Comparison of ENCODE assay signal across 16 cellular contexts in the genomic region with DNA sequence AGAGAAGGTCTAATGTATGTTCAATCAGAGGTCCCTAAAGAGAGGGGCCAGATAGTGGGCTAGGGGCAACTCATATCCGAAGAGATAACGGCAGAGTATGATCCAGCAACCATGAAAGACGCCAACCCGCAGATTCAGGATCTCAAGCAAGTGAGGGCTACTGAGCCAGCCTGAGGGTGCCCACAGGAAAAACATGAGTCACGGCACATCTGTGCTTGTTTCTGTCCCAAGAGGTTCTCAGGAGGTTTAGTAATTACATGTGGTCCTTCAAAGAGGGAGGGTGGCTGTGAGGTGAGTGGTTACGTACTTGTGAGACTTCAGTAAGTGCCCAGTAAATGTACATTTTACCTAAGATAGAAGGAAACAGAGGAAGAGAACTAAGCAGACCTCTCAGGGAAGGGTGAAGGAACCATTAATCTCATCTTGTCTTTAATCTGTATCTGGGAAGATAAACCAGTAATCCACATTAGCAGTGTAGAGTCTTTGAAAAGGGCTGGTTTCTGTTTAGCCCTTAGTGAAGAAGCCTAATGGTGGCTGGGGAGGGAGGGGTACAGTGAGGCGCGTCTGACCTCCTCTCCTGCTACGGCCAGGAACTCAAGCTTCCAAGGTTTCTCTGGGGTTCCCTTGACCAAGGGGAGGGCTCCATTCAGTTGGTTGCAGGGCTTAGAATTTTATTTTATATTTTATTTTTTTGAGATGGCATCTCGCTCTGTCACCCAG. TPM values are rescaled to one million over a fixed set of nuclear protein-coding genes. Genes with fewer than 3 reads are reported as not detected.
DNase-seq lines count a peak whose midpoint lies in the region; ATAC-seq, FAIRE-seq and TF ChIP-seq lines count a peak whose summit lies in the region.
"Had no signal": no experiment of that assay in that cellular context is flagged by ENCODE, and none has a peak within 500 bp of the region (broad histone marks: within the 10 kb centered on the region; RNA-seq: fewer than 3 reads in every experiment).

No MANE protein-coding gene starts in this region.

- H3K27ac ChIP-seq in astrocyte (ENCODE audit: low read depth, low read length) (no peak overlapping the region), sigmoid colon (no peak overlapping the region)
- H3K27ac ChIP-seq: tibial artery had no signal

- 88 to 96% methylated on average over 10 of the region's 10 CpGs for WGBS in sigmoid colon, 2 donors

- H4K20me1 ChIP-seq in astrocyte (ENCODE audit: insufficient read depth, low read length) = no peaks in the 10 kb centered on the region

- peaks cover 3% of the 10 kb centered on the region for H3K79me2 ChIP-seq in astrocyte (ENCODE audit: insufficient read depth, low read length)

- no peaks in the 10 kb centered on the region for H3K9me3 ChIP-seq in astrocyte (ENCODE audit: insufficient read depth, low read depth, low read length)
- no peaks in the 10 kb centered on the region for H3K9me3 ChIP-seq in sigmoid colon
- H3K9me3 ChIP-seq: tibial artery had no signal

- H3K36me3 Mint-ChIP-seq in astrocyte (ENCODE audit: low read depth, unreplicated experiment) = peaks cover 11% of the 10 kb centered on the region
- peaks cover 4% of the 10 kb centered on the region; the same call in 1 of the 2 replicates for H3K36me3 Mint-ChIP-seq in HFFc6 (ENCODE audit: low read depth)

- DNase-seq in NCI-H2171 treated with DMSO at 0.1 percent for 48 hours (lab: John Stamatoyannopoulos, UW) = peak; percentile 4
- no peak for DNase-seq in NCI-H2171 (lab: John Stamatoyannopoulos, UW)
- peak; percentile 31 for DNase-seq in astrocyte (ENCODE audit: low read depth)
- peak; percentile 5 for DNase-seq in sigmoid colon
- DNase-seq in HFFc6 = no peak
- DNase-seq in NK-92 (lab: John Stamatoyannopoulos, UW; ENCODE audit: unreplicated experiment) = no peak
- DNase-seq in NCI-H510A treated with DMSO at 0.1 percent for 48 hours (lab: John Stamatoyannopoulos, UW) = no peak
- DNase-seq: foreskin melanocyte had no signal

- no peak for TF ChIP-seq POLR2A in sigmoid colon (IDR thresholded peaks at IDR 0.05)

- no peaks in the 10 kb centered on the region for H3K36me3 ChIP-seq in astrocyte (ENCODE audit: insufficient read depth, low read length)
- H3K36me3 ChIP-seq in sigmoid colon = peaks cover 0 to 31% (median 2%) of the 10 kb centered on the region in 4 donors

- H3K27ac Mint-ChIP-seq in astrocyte (ENCODE audit: unreplicated experiment) = no peak overlapping the region
- H3K27ac Mint-ChIP-seq in HFFc6 = no peak overlapping the region
- H3K27ac Mint-ChIP-seq: activated T-helper 2 cell treated with anti-CD3 and anti-CD28 coated beads, Interferon-gamma antibody, Interleukin-2, Interleukin-4, amounts not matched to agents 10 μg/mL and 5 μg/mL and 100 μg/mL, durations not matched to agents 14 hours and 24 hours and 36 hours had no signal

- H3K4me3 ChIP-seq in astrocyte (ENCODE audit: insufficient read depth, low read depth, low read length) = no peak overlapping the region
- no peak overlapping the region for H3K4me3 ChIP-seq in sigmoid colon
- H3K4me3 ChIP-seq: tibial artery had no signal

- no peak overlapping the region for H3K9ac ChIP-seq in astrocyte (ENCODE audit: low read length)

- no peaks in the 10 kb centered on the region for H3K4me1 ChIP-seq in astrocyte (ENCODE audit: insufficient read depth, low read length)
- H3K4me1 ChIP-seq in sigmoid colon = no peaks in the 10 kb centered on the region
- H3K4me1 ChIP-seq: tibial artery had no signal

- peak; percentile 55 for ATAC-seq in HG03442 (IDR thresholded peaks at IDR 0.05; ENCODE audit: unreplicated experiment)

- H3K4me3 Mint-ChIP-seq in astrocyte (ENCODE audit: unreplicated experiment) (no peak overlapping the region), HFFc6 (no peak overlapping the region)

- H3K27me3 ChIP-seq in astrocyte (ENCODE audit: insufficient read depth, low read length) (no peaks in the 10 kb centered on the region), sigmoid colon (no peaks in the 10 kb centered on the region)
- H3K27me3 ChIP-seq: tibial artery had no signal

- H3K9me3 Mint-ChIP-seq in astrocyte (ENCODE audit: unreplicated experiment) (no peaks in the 10 kb centered on the region), HFFc6 (no peaks in the 10 kb centered on the region)
- H3K9me3 Mint-ChIP-seq: activated T-helper 2 cell treated with anti-CD3 and anti-CD28 coated beads, Interferon-gamma antibody, Interleukin-2, Interleukin-4, amounts not matched to agents 10 μg/mL and 5 μg/mL and 100 μg/mL, durations not matched to agents 14 hours and 24 hours and 36 hours had no signal

- no peaks in the 10 kb centered on the region for H3K27me3 Mint-ChIP-seq in astrocyte (ENCODE audit: low read depth, unreplicated experiment)
- H3K27me3 Mint-ChIP-seq in HFFc6 (ENCODE audit: insufficient read depth) = peaks cover 3% of the 10 kb centered on the region; the same call in 1 of the 2 replicates

- intact Hi-C loops in sigmoid colon (cut with DNase I) = no loop called here

- H3K4me2 ChIP-seq in astrocyte (ENCODE audit: low read length) = no peak overlapping the region

- no peak for TF ChIP-seq EP300 in sigmoid colon (IDR thresholded peaks at IDR 0.05)

- no peak for FAIRE-seq in astrocyte (lab: Jason Lieb, UNC)
- FAIRE-seq: A204.1 had no signal

- H2AFZ ChIP-seq in astrocyte (ENCODE audit: low read depth, low read length) = no peak overlapping the region

- TF ChIP-seq CTCF in astrocyte (IDR thresholded peaks at IDR 0.05; ENCODE audit: insufficient read depth, low read depth, low read length) (no peak), sigmoid colon (IDR thresholded peaks at IDR 0.05) (no peak), HFFc6 (IDR thresholded peaks at IDR 0.05) (no peak)

- H3K4me1 Mint-ChIP-seq in astrocyte (ENCODE audit: low read depth, unreplicated experiment) (peaks cover 4% of the 10 kb centered on the region), HFFc6 (ENCODE audit: low read depth) (peaks cover 9% of the 10 kb centered on the region)

RNA-seq across cellular contexts. Expression of gene SIRT3, which starts 10.2 kb away (rescaled TPM):
- total RNA-seq in astrocyte (10.9 and 12.0 TPM in 2 replicates), sigmoid colon (10 to 100 TPM in 3 of 4 donors, 1 to 10 TPM in 1; 6.4 to 12.5 (median 11.5) TPM)
- polyA plus RNA-seq in sigmoid colon = 10 to 100 TPM in 2 of 3 donors, 1 to 10 TPM in 1; 9.6 to 21.0 (median 12.5) TPM
- total RNA-seq in HFFc6 (2021; fragmentation: NEBNext Ultra II Directional; extraction: Animal tissue kit (Norgen Biotek cat#: 25700)) = 10 to 100 TPM in 4 of 6 experiments, 1 to 10 TPM in 2; 8.0 to 10.9 (median 10.2) TPM

RNA-seq across cellular contexts. Expression of gene PSMD13, which starts 10.9 kb away (rescaled TPM):
- total RNA-seq in astrocyte = 131 and 137 TPM in 2 replicates
- total RNA-seq in sigmoid colon = 100 to 1,000 TPM in 2 of 4 donors, 10 to 100 TPM in 2; 86.2 to 118 (median 99.3) TPM
- 100 to 1,000 TPM; 111 to 180 (median 138) TPM for polyA plus RNA-seq in sigmoid colon
- 100 to 1,000 TPM; 167 to 180 (median 172) TPM for total RNA-seq in HFFc6 (2021; fragmentation: NEBNext Ultra II Directional; extraction: Animal tissue kit (Norgen Biotek cat#: 25700))

RNA-seq across cellular contexts. Expression of gene RIC8A, which starts 18.4 kb away (rescaled TPM):
- 157 TPM in 2 replicates for total RNA-seq in astrocyte
- 100 to 1,000 TPM in 1 of 4 donors, 10 to 100 TPM in 3; 73.7 to 103 (median 86.8) TPM for total RNA-seq in sigmoid colon
- 10 to 100 TPM; 39.6 to 69.1 (median 47.9) TPM for polyA plus RNA-seq in sigmoid colon
- total RNA-seq in HFFc6 (2021; fragmentation: NEBNext Ultra II Directional; extraction: Animal tissue kit (Norgen Biotek cat#: 25700)) = 100 to 1,000 TPM; 163 to 194 (median 164) TPM

RNA-seq across cellular contexts. Expression of gene BET1L, which starts 18.7 kb away (rescaled TPM):
- total RNA-seq in astrocyte = 73.2 and 81.6 TPM in 2 replicates
- 10 to 100 TPM; 22.8 to 29.6 (median 23.8) TPM for total RNA-seq in sigmoid colon
- polyA plus RNA-seq in sigmoid colon = 10 to 100 TPM; 33.8 to 48.1 (median 39.0) TPM
- 10 to 100 TPM; 63.5 to 76.9 (median 67.2) TPM for total RNA-seq in HFFc6 (2021; fragmentation: NEBNext Ultra II Directional; extraction: Animal tissue kit (Norgen Biotek cat#: 25700))

RNA-seq across cellular contexts. Expression of gene SCGB1C1, which starts 33.0 kb away (rescaled TPM):
- total RNA-seq in astrocyte (not detected in 2 replicates), sigmoid colon (not detected)
- not detected for polyA plus RNA-seq in sigmoid colon
- total RNA-seq in HFFc6 (2021; fragmentation: NEBNext Ultra II Directional; extraction: Animal tissue kit (Norgen Biotek cat#: 25700)) = not detected
- total RNA-seq: activated T-helper 2 cell treated with anti-CD3 and anti-CD28 coated beads, Interferon-gamma antibody, Interleukin-2, Interleukin-4, amounts not matched to agents 10 μg/mL and 5 μg/mL and 100 μg/mL, durations not matched to agents 14 hours and 24 hours and 36 hours; chondrocyte; G401; liver; posterior vena cava had no signal
- polyA plus RNA-seq: liver had no signal

Comparison
In these comparisons a context has a peak if more than half of its experiments do, and no peak if none do; other contexts are left out.
1. DNase-seq: peak in NCI-H2171 treated with DMSO at 0.1 percent for 48 hours (single experiment), astrocyte (single experiment) and sigmoid colon (single experiment); none in NCI-H2171 (single experiment), HFFc6 (single experiment), NK-92 (single experiment) and NCI-H510A treated with DMSO at 0.1 percent for 48 hours (single experiment).